40 cellular contexts compared by ENCODE assay signal in the genomic region with DNA sequence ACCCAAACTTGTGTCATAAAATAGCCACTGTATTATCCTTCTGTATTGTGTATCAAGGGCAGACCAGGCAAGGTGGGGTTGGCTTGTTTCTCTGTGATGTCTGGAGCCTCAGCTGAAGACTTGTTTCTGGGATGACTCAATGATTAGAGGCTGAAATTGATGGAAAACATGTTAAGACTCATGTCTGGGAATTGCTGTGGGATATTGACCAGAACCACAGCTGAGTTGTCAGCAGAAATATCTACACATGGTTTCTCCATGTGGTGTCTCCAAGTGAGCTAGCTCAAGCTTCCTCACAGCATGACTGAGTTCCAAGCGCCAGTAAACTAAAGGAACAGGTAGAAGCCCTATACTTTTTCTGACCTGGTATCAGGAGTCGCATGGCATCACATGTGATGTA.
"Had no signal": no experiment of that assay in that cellular context is flagged by ENCODE, and none has a peak within 500 bp of the region (broad histone marks: within the 10 kb centered on the region; RNA-seq: fewer than 3 reads in every experiment).

No MANE protein-coding gene starts in this region.

- H3K27me3 ChIP-seq: ascending aorta, body of pancreas, MG63, Peyer's patch had no signal

- H3K4me1 Mint-ChIP-seq: activated B cell treated with CpG ODN at 0.5 μM for 24 hours; activated naive CD4-positive, alpha-beta T cell treated with anti-CD3 and anti-CD28 coated beads, Interleukin-2, amount 50 U/mL, for 24 hours; activated T-helper 17 cell treated with anti-CD3 and anti-CD28 coated beads, Interleukin-2, amount 50 U/mL, for 72 hours had no signal

- H3K9me3 ChIP-seq: ascending aorta, body of pancreas, breast epithelium, MG63, Peyer's patch had no signal

- H3K27ac Mint-ChIP-seq: activated B cell treated with CpG ODN at 0.5 μM for 24 hours; activated CD4-positive, alpha-beta memory T cell treated with anti-CD3 and anti-CD28 coated beads, Interleukin-2, amount 10 ng/mL, durations not matched to agents 7 days and 5 days; activated CD8-positive, alpha-beta memory T cell treated with anti-CD3 and anti-CD28 coated beads, Interleukin-2, amount 10 ng/mL, durations not matched to agents 7 days and 5 days; activated naive CD8-positive, alpha-beta T cell treated with anti-CD3 and anti-CD28 coated beads, Interleukin-2, amount 10 ng/mL, durations not matched to agents 7 days and 5 days; activated T-helper 17 cell treated with anti-CD3 and anti-CD28 coated beads, Interleukin-2, amount 50 U/mL, for 72 hours had no signal

- H3K9me3 Mint-ChIP-seq: activated B cell treated with CpG ODN at 0.5 μM for 24 hours; activated CD4-positive, alpha-beta memory T cell treated with anti-CD3 and anti-CD28 coated beads, Interleukin-2, amount 10 ng/mL, durations not matched to agents 7 days and 5 days; activated naive CD4-positive, alpha-beta T cell treated with anti-CD3 and anti-CD28 coated beads, Interleukin-2, amount 50 U/mL, for 24 hours; activated T-helper 17 cell treated with anti-CD3 and anti-CD28 coated beads, Interleukin-2, amount 50 U/mL, for 72 hours had no signal

- H3K4me3 Mint-ChIP-seq: activated B cell treated with CpG ODN at 0.5 μM for 24 hours; activated CD4-positive, alpha-beta memory T cell treated with anti-CD3 and anti-CD28 coated beads, Interleukin-2, amount 10 ng/mL, durations not matched to agents 7 days and 5 days; activated CD8-positive, alpha-beta memory T cell treated with anti-CD3 and anti-CD28 coated beads, Interleukin-2, amount 10 ng/mL, durations not matched to agents 7 days and 5 days; activated naive CD4-positive, alpha-beta T cell treated with anti-CD3 and anti-CD28 coated beads, Interleukin-2, amount 50 U/mL, for 24 hours; activated naive CD8-positive, alpha-beta T cell treated with anti-CD3 and anti-CD28 coated beads, Interleukin-2, amount 10 ng/mL, durations not matched to agents 7 days and 5 days; activated T-helper 17 cell treated with anti-CD3 and anti-CD28 coated beads, Interleukin-2, amount 50 U/mL, for 72 hours had no signal

- DNase-seq: activated B cell treated with CpG ODN at 0.5 μM for 24 hours; activated CD4-positive, alpha-beta memory T cell treated with anti-CD3 and anti-CD28 coated beads, Interleukin-2, amount 10 ng/mL, durations not matched to agents 7 days and 5 days; activated CD4-positive, alpha-beta T cell treated with anti-CD3 and anti-CD28 coated beads for 48 hours; activated CD4-positive, CD25-positive, alpha-beta regulatory T cell treated with anti-CD3 and anti-CD28 coated beads, Interleukin-2, amount 50 U/mL, for 72 hours; activated CD8-positive, alpha-beta memory T cell treated with anti-CD3 and anti-CD28 coated beads for 24 hours; activated CD8-positive, alpha-beta memory T cell treated with anti-CD3 and anti-CD28 coated beads, Interleukin-2, amount 10 ng/mL, durations not matched to agents 7 days and 5 days; activated CD8-positive, alpha-beta memory T cell treated with anti-CD3 and anti-CD28 coated beads, Interleukin-2, amount 50 U/mL, for 48 hours; activated effector memory CD4-positive, alpha-beta T cell treated with anti-CD3 and anti-CD28 coated beads, Interleukin-2, amount 50 U/mL, for 16 hours; activated naive CD4-positive, alpha-beta T cell treated with Interleukin-2 at 50 U/mL for 16 hours; activated naive CD8-positive, alpha-beta T cell treated with anti-CD3 and anti-CD28 coated beads, Interleukin-2, amount 10 ng/mL, durations not matched to agents 7 days and 5 days; activated T-cell treated with anti-CD3 and anti-CD28 coated beads, Interleukin-2, amount 50 U/mL, for 48 hours; amygdala; body of pancreas; caudate nucleus; Karpas-422; KBM-7; MG63; NCI-H1048; NCI-H1105 treated with DMSO at 0.1 percent for 48 hours; NCI-H1436; NCI-H1694; NCI-H1930; NCI-H2081 treated with DMSO at 0.1 percent for 48 hours; NCI-H345; NCI-H524 treated with DMSO at 0.1 percent for 48 hours; NCI-H748 treated with DMSO at 0.1 percent for 48 hours; NK-92 treated with Interleukin-12 subunit alpha and Interleukin-12 subunit beta, amount 100 ng/mL, for 24 hours; PC-3; Peyer's patch; Right ventricle myocardium superior; SW 1271; T-helper 1 cell; T-helper 2 cell; T-helper 9 cell had no signal

- H3K4me1 ChIP-seq: ascending aorta, body of pancreas, breast epithelium, Peyer's patch had no signal

- ATAC-seq: activated CD8-positive, alpha-beta memory T cell treated with anti-CD3 and anti-CD28 coated beads, Interleukin-2, amount 10 ng/mL, durations not matched to agents 7 days and 5 days; activated T-helper 17 cell treated with anti-CD3 and anti-CD28 coated beads, Interleukin-2, amount 50 U/mL, for 72 hours; body of pancreas; PC-3 had no signal

- H3K27ac ChIP-seq: ascending aorta, body of pancreas, breast epithelium, Peyer's patch, RWPE1, VCaP had no signal

- H3K36me3 ChIP-seq: ascending aorta, breast epithelium, MG63, Peyer's patch had no signal

- H3K36me3 Mint-ChIP-seq: activated CD8-positive, alpha-beta memory T cell treated with anti-CD3 and anti-CD28 coated beads, Interleukin-2, amount 10 ng/mL, durations not matched to agents 7 days and 5 days; activated naive CD4-positive, alpha-beta T cell treated with anti-CD3 and anti-CD28 coated beads, Interleukin-2, amount 50 U/mL, for 24 hours; activated naive CD8-positive, alpha-beta T cell treated with anti-CD3 and anti-CD28 coated beads, Interleukin-2, amount 10 ng/mL, durations not matched to agents 7 days and 5 days had no signal

- H3K27me3 Mint-ChIP-seq: activated B cell treated with CpG ODN at 0.5 μM for 24 hours; activated CD4-positive, alpha-beta memory T cell treated with anti-CD3 and anti-CD28 coated beads, Interleukin-2, amount 10 ng/mL, durations not matched to agents 7 days and 5 days; activated naive CD4-positive, alpha-beta T cell treated with anti-CD3 and anti-CD28 coated beads, Interleukin-2, amount 50 U/mL, for 24 hours had no signal

- H3K4me3 ChIP-seq: ascending aorta, body of pancreas, breast epithelium, MG63, Peyer's patch had no signal
